1 cellular context compared by ENCODE assay signal in genomic region chr3:9499455-9500107, GRCh38.
TF ChIP-seq lines count a peak whose summit lies in the region.

No MANE protein-coding gene starts in this region.

TF ChIP-seq in H1, 55 proteins besides CTCF, POLR2A, EP300 and RAD21:
- TF ChIP-seq CHD2 (IDR thresholded peaks at IDR 0.05; ENCODE audit: low read length) (peak; percentile 37; the same call in 1 of the 2 replicates), HDAC6 (IDR thresholded peaks at IDR 0.05; ENCODE audit: low read depth, low read length) (no peak), RBBP5 (IDR thresholded peaks at IDR 0.05; ENCODE audit: borderline replicate concordance, low read depth, low read length) (no peak), MAX (IDR thresholded peaks at IDR 0.05) (no peak), EGR1 (IDR thresholded peaks at IDR 0.05; ENCODE audit: borderline replicate concordance, low read depth, low read length) (no peak), USF2 (IDR thresholded peaks at IDR 0.05; ENCODE audit: low read length) (no peak), HDAC2 (IDR thresholded peaks at IDR 0.05; ENCODE audit: borderline replicate concordance in 1 of 2, low read depth in 2 of 2, low read length in 2 of 2) (no peak), CHD1 (IDR thresholded peaks at IDR 0.05; ENCODE audit: low read depth, low read length) (no peak), YY1 (IDR thresholded peaks at IDR 0.05; ENCODE audit: low read depth, low read length) (0 out of 2 replicates have a peak, but pooled peaks have one; percentile 13), SRF (IDR thresholded peaks at IDR 0.05; ENCODE audit: low read depth, low read length) (no peak), TEAD4 (IDR thresholded peaks at IDR 0.05; ENCODE audit: low read depth, low read length) (no peak), NANOG (IDR thresholded peaks at IDR 0.05; ENCODE audit: insufficient read depth, low read depth, low read length, poor library complexity, severe bottlenecking) (no peak), BCL11A (IDR thresholded peaks at IDR 0.05; ENCODE audit: low read depth in 2 of 2, low read length in 2 of 2) (no peak), SIX5 (IDR thresholded peaks at IDR 0.05; ENCODE audit: low read depth, low read length) (no peak), SUZ12 (IDR thresholded peaks at IDR 0.05; ENCODE audit: low read length) (no peak), TAF1 (IDR thresholded peaks at IDR 0.05; ENCODE audit: low read depth, low read length) (no peak), BRCA1 (IDR thresholded peaks at IDR 0.05; ENCODE audit: low read depth, low read length) (no peak), POU5F1 (IDR thresholded peaks at IDR 0.05; ENCODE audit: low read depth, low read length) (no peak), RXRA (IDR thresholded peaks at IDR 0.05; ENCODE audit: insufficient read depth, low read depth, low read length) (no peak), CTBP2 (IDR thresholded peaks at IDR 0.05; ENCODE audit: borderline replicate concordance, insufficient read depth, insufficient read length, low read length) (peak; percentile 25), CHD7 (IDR thresholded peaks at IDR 0.05; ENCODE audit: insufficient replicate concordance, low read length) (no peak), SP1 (IDR thresholded peaks at IDR 0.05; ENCODE audit: low read depth, low read length) (peak; percentile 87), ATF2 (IDR thresholded peaks at IDR 0.05; ENCODE audit: low read length) (no peak)
